Comparison of ENCODE assay signal across 10 cellular contexts in genomic region chr16:11675561-11676511, GRCh38. TPM values are rescaled to one million over a fixed set of nuclear protein-coding genes. Genes with fewer than 3 reads are reported as not detected.
DNase-seq lines count a peak whose midpoint lies in the region; ATAC-seq and TF ChIP-seq lines count a peak whose summit lies in the region.
"Had no signal": no experiment of that assay in that cellular context is flagged by ENCODE, and none has a peak within 500 bp of the region (broad histone marks: within the 10 kb centered on the region; RNA-seq: fewer than 3 reads in every experiment).

No MANE protein-coding gene starts in this region.

- no peak overlapping the region for H3K4me2 ChIP-seq in hepatocyte

- H3K9me2 ChIP-seq in hepatocyte (replicated peaks; ENCODE audit: insufficient read depth) = no peaks in the 10 kb centered on the region

- peak overlapping the region; percentile 50 for H3K27ac ChIP-seq in hepatocyte
- H3K27ac ChIP-seq in temporal lobe (ENCODE audit: low read depth, low read length) = peak overlapping the region; percentile 2

- peaks cover 45% of the 10 kb centered on the region for H3K79me2 ChIP-seq in hepatocyte

- no peak overlapping the region for H3K4me3 Mint-ChIP-seq in activated naive CD4-positive, alpha-beta T cell treated with anti-CD3 and anti-CD28 coated beads for 36 hours

- no peak overlapping the region for H3K4me3 ChIP-seq in hepatocyte

- peaks cover 73% of the 10 kb centered on the region for H3K4me1 Mint-ChIP-seq in activated naive CD4-positive, alpha-beta T cell treated with anti-CD3 and anti-CD28 coated beads for 36 hours (ENCODE audit: low read depth)

- no peaks in the 10 kb centered on the region for H3K27me3 Mint-ChIP-seq in activated naive CD4-positive, alpha-beta T cell treated with anti-CD3 and anti-CD28 coated beads for 36 hours (ENCODE audit: low read depth)

- TF ChIP-seq CTCF in hepatocyte (IDR thresholded peaks at IDR 0.05; ENCODE audit: poor library complexity) = peak; percentile 10

- 77% methylated on average over 42 of the region's 42 CpGs for WGBS in hepatocyte (ENCODE audit: low lambda C conversion rate, missing lambda C conversion rate)

- no peaks in the 10 kb centered on the region for H3K9me3 Mint-ChIP-seq in activated naive CD4-positive, alpha-beta T cell treated with anti-CD3 and anti-CD28 coated beads for 36 hours

- H3K36me3 ChIP-seq in hepatocyte (replicated peaks; ENCODE audit: insufficient read depth, low read depth) = no peaks in the 10 kb centered on the region

- no peaks in the 10 kb centered on the region for H3K9me3 ChIP-seq in hepatocyte (ENCODE audit: low read depth)

- H3K4me1 ChIP-seq in hepatocyte (ENCODE audit: insufficient read depth) = peaks cover 12% of the 10 kb centered on the region

- DNase-seq in activated naive CD4-positive, alpha-beta T cell treated with anti-CD3 and anti-CD28 coated beads for 36 hours = peak; percentile 33
- no peak for DNase-seq in activated naive CD4-positive, alpha-beta T cell treated with anti-CD3 and anti-CD28 coated beads, Interleukin-2, amount 50 U/mL, for 16 hours
- peak; percentile 85 for DNase-seq in hepatocyte (ENCODE audit: low spot score)
- no peak for DNase-seq in NCI-H748 treated with DMSO at 0.1 percent for 48 hours (lab: John Stamatoyannopoulos, UW)
- DNase-seq: GOT3, NCI-H1105 had no signal

- no peak overlapping the region for H2AFZ ChIP-seq in hepatocyte

- peaks cover 64% of the 10 kb centered on the region for H4K20me1 ChIP-seq in hepatocyte (ENCODE audit: insufficient read depth, poor library complexity, severe bottlenecking)

- intact Hi-C loops in activated naive CD4-positive, alpha-beta T cell treated with anti-CD3 and anti-CD28 coated beads for 36 hours (cut with micrococcal nuclease) = no loop called here

- no peaks in the 10 kb centered on the region for H3K27me3 ChIP-seq in hepatocyte

- H3K27ac Mint-ChIP-seq in activated naive CD4-positive, alpha-beta T cell treated with anti-CD3 and anti-CD28 coated beads for 36 hours = peak overlapping the region; percentile 53

- ATAC-seq in activated CD4-positive, CD25-positive, alpha-beta regulatory T cell treated with anti-CD3 and anti-CD28 coated beads, Interleukin-2, amount 50 U/mL, for 24 hours = peak; percentile 83 to 85
- no peak for ATAC-seq in HG03045 (IDR thresholded peaks at IDR 0.05; ENCODE audit: unreplicated experiment)
- ATAC-seq in HG03159 (IDR thresholded peaks at IDR 0.05; ENCODE audit: unreplicated experiment) = no peak

- CTCF ChIA-PET in activated naive CD4-positive, alpha-beta T cell treated with anti-CD3 and anti-CD28 coated beads for 36 hours (lab: Charles Lee) = interaction anchor here (0.5 to 0.6 kb wide), 2 partner anchors 89 to 113 kb away, joined by 3 to 4 read pairs; partner anchors contain the start of gene LITAF

- peaks cover 16% of the 10 kb centered on the region for H3K36me3 Mint-ChIP-seq in activated naive CD4-positive, alpha-beta T cell treated with anti-CD3 and anti-CD28 coated beads for 36 hours (ENCODE audit: low read depth)

RNA-seq across cellular contexts. Expression of gene SNN, which starts 7.6 kb away (rescaled TPM):
- 10 to 100 TPM; 12.0 to 13.6 TPM for total RNA-seq in activated naive CD4-positive, alpha-beta T cell treated with anti-CD3 and anti-CD28 coated beads for 36 hours
- 18.8 and 18.9 TPM in 2 replicates for total RNA-seq in hepatocyte
- 16.4 and 16.7 TPM in 2 replicates for polyA plus RNA-seq in hepatocyte
- total RNA-seq in temporal lobe = 159 TPM

Comparison
In these comparisons a context has a peak if more than half of its experiments do, and no peak if none do; other contexts are left out.
1. DNase-seq: peak in activated naive CD4-positive, alpha-beta T cell treated with anti-CD3 and anti-CD28 coated beads for 36 hours (single experiment) and hepatocyte (single experiment); none in activated naive CD4-positive, alpha-beta T cell treated with anti-CD3 and anti-CD28 coated beads, Interleukin-2, amount 50 U/mL, for 16 hours (single experiment) and NCI-H748 treated with DMSO at 0.1 percent for 48 hours (single experiment).
2. ATAC-seq: peak in activated CD4-positive, CD25-positive, alpha-beta regulatory T cell treated with anti-CD3 and anti-CD28 coated beads, Interleukin-2, amount 50 U/mL, for 24 hours (2 of 2); none in HG03045 (single experiment) and HG03159 (single experiment).